ENCODE assay signal across 25 cellular contexts in the genomic region with DNA sequence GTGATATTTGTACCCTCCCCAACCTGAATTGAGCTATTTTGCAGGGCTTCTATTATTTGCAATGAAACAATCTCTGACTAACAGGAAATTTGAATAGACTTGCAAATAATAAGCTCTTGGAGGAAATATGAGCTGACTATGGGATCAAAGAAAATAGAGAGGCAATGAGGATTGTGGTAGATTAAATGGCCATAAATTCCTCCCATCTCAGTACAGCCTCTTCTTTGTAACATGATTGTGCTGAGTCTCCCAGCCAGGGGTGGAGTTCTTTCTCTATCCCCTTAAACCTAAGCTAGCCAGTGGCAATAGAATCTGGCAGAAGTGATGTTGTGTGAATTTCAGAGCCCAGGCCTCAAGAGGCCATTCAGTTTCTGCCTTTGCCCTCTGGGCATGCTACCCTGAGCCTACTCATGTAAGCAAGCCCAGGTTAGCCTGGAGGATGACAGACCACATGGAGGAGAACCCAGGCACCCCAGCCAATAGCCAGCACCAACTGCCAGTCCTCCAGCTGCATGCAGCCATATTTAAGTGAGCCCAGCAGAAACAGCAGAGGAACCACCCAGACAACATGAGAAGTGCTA.
DNase-seq lines count a peak whose midpoint lies in the region; ATAC-seq lines count a peak whose summit lies in the region.
"Had no signal": no experiment of that assay in that cellular context is flagged by ENCODE, and none has a peak within 500 bp of the region (broad histone marks: within the 10 kb centered on the region; RNA-seq: fewer than 3 reads in every experiment).

No MANE protein-coding gene starts in this region.

- H3K4me1 ChIP-seq in Karpas-422 (ENCODE audit: low read length), result peaks cover 59% of the 10 kb centered on the region
- H3K4me1 ChIP-seq: SJSA1 had no signal

- DNase-seq in COLO829 (ENCODE audit: low spot score) (peak; percentile 30), Karpas-422 (no peak), NCI-H2196 treated with DMSO at 0.1 percent for 48 hours (lab: John Stamatoyannopoulos, UW; ENCODE audit: unreplicated experiment) (peak; percentile 49), SW480 (ENCODE audit: low spot score) (peak; percentile 83)
- DNase-seq in NK-92 treated with Interleukin-12 subunit alpha and Interleukin-12 subunit beta, amount 100 ng/mL, for 24 hours (lab: John Stamatoyannopoulos, UW), result no peak
- no peak for DNase-seq in activated naive CD4-positive, alpha-beta T cell (lab: John Stamatoyannopoulos, UW)
- no peak for DNase-seq in stimulated activated naive CD8-positive, alpha-beta T cell treated with anti-CD3 and anti-CD28 coated beads, Interleukin-15, Interleukin-2, amounts not matched to agents 100 U/mL and 50 U/mL, for 24 hours
- DNase-seq: C1 segment of cervical spinal cord; CD4-positive, alpha-beta memory T cell; DMS 273 treated with DMSO at 0.1 percent for 48 hours; DND-41; GM23248; H9; HFFc6; MG63; NCI-H1105 treated with DMSO at 0.1 percent for 48 hours; NCI-H146; NCI-H1930; NCI-H2171 treated with DMSO at 0.1 percent for 48 hours; NCI-H446 treated with DMSO at 0.1 percent for 48 hours; PC-9; Right ventricle myocardium superior had no signal

- no peaks in the 10 kb centered on the region for H3K27me3 ChIP-seq in Karpas-422 (ENCODE audit: low read length)
- H3K27me3 ChIP-seq: MG63, SJSA1 had no signal

- H3K9ac ChIP-seq in Karpas-422 (ENCODE audit: low read length), result peak overlapping the region; percentile 9; the same call in 1 of the 2 replicates
- H3K9ac ChIP-seq: GM23248 had no signal

- no peak overlapping the region; the same call in 1 of the 2 replicates for H2AFZ ChIP-seq in Karpas-422 (ENCODE audit: low read length)
- H2AFZ ChIP-seq: GM23248, PC-9 had no signal

- peak overlapping the region; percentile 36 for H3K4me2 ChIP-seq in Karpas-422 (ENCODE audit: low read depth, low read length, poor library complexity, severe bottlenecking)
- H3K4me2 ChIP-seq: PC-9 had no signal

- peak overlapping the region; percentile 34; the same call in 1 of the 2 replicates for H3K27ac ChIP-seq in Karpas-422 (ENCODE audit: low read length)
- H3K27ac ChIP-seq: GM23248, PC-9, SJSA1 had no signal

- no peaks in the 10 kb centered on the region; the same call in 1 of the 2 replicates for H3K9me3 ChIP-seq in Karpas-422 (ENCODE audit: low read length)
- H3K9me3 ChIP-seq: SJSA1 had no signal

- H3K9me2 ChIP-seq in Karpas-422 (replicated peaks; ENCODE audit: insufficient read depth, low read length), result no peaks in the 10 kb centered on the region

- ATAC-seq in GM21786 (IDR thresholded peaks at IDR 0.05; ENCODE audit: unreplicated experiment), result no peak
- no peak for ATAC-seq in stimulated activated naive CD8-positive, alpha-beta T cell treated with anti-CD3 and anti-CD28 coated beads, Interleukin-15, Interleukin-2, amounts not matched to agents 100 U/mL and 50 U/mL, for 24 hours
- ATAC-seq: K562 had no signal

- no peaks in the 10 kb centered on the region for H3K79me2 ChIP-seq in Karpas-422 (ENCODE audit: low read length)

- H3K4me3 ChIP-seq in Karpas-422 (ENCODE audit: low read length), result peak overlapping the region; percentile 34; the same call in 1 of the 2 replicates
- H3K4me3 ChIP-seq: GM23248, K562, MG63, PC-9, SJSA1 had no signal

- H4K20me1 ChIP-seq in Karpas-422 (ENCODE audit: insufficient read depth, low read depth, low read length), result no peaks in the 10 kb centered on the region

- peaks cover 4% of the 10 kb centered on the region; the same call in 1 of the 2 replicates for H3K36me3 ChIP-seq in Karpas-422 (ENCODE audit: insufficient read depth, low read length)
- H3K36me3 ChIP-seq: MG63, SJSA1 had no signal

Comparison
In these comparisons a context has a peak if more than half of its experiments do, and no peak if none do; other contexts are left out.
1. DNase-seq: peak in COLO829 (single experiment), NCI-H2196 treated with DMSO at 0.1 percent for 48 hours (single experiment) and SW480 (single experiment); none in Karpas-422 (single experiment), NK-92 treated with Interleukin-12 subunit alpha and Interleukin-12 subunit beta, amount 100 ng/mL, for 24 hours (single experiment), activated naive CD4-positive, alpha-beta T cell (0 of 4) and stimulated activated naive CD8-positive, alpha-beta T cell treated with anti-CD3 and anti-CD28 coated beads, Interleukin-15, Interleukin-2, amounts not matched to agents 100 U/mL and 50 U/mL, for 24 hours (single experiment).